In the genomic region with DNA sequence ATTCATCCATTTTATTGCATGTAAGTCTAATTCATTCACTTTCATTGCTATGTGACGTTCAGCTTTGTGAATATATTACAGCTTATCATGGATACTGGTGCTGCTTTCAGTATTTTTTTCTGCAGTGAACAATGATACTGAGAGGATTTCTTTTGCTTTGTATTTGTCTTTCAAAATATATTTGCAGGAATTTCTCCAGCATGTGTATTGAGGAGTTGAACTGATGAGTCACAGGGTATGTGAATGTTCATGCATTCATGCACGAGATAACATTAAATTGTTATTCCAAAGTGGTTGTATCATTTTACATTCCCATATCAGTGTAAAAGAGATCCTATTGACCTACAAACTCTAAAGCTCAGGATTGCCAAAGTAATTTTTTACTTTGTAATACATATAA, we compare ENCODE assay signal across 2 cellular contexts.
TF ChIP-seq lines count a peak whose summit lies in the region.

No MANE protein-coding gene starts in this region.

TF ChIP-seq in GM23338, 12 proteins besides CTCF, POLR2A, EP300 and RAD21 (continues in another document):
- TF ChIP-seq, protein P1, sequence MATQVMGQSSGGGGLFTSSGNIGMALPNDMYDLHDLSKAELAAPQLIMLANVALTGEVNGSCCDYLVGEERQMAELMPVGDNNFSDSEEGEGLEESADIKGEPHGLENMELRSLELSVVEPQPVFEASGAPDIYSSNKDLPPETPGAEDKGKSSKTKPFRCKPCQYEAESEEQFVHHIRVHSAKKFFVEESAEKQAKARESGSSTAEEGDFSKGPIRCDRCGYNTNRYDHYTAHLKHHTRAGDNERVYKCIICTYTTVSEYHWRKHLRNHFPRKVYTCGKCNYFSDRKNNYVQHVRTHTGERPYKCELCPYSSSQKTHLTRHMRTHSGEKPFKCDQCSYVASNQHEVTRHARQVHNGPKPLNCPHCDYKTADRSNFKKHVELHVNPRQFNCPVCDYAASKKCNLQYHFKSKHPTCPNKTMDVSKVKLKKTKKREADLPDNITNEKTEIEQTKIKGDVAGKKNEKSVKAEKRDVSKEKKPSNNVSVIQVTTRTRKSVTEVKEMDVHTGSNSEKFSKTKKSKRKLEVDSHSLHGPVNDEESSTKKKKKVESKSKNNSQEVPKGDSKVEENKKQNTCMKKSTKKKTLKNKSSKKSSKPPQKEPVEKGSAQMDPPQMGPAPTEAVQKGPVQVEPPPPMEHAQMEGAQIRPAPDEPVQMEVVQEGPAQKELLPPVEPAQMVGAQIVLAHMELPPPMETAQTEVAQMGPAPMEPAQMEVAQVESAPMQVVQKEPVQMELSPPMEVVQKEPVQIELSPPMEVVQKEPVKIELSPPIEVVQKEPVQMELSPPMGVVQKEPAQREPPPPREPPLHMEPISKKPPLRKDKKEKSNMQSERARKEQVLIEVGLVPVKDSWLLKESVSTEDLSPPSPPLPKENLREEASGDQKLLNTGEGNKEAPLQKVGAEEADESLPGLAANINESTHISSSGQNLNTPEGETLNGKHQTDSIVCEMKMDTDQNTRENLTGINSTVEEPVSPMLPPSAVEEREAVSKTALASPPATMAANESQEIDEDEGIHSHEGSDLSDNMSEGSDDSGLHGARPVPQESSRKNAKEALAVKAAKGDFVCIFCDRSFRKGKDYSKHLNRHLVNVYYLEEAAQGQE (IDR thresholded peaks at IDR 0.05; ENCODE audit: unreplicated experiment): no peak
- TF ChIP-seq ZNF114 (CRISPR knock-in tag; IDR thresholded peaks at IDR 0.05) (no peak), CREB1 (CRISPR knock-in tag; IDR thresholded peaks at IDR 0.05; ENCODE audit: low read depth) (no peak), NANOG (IDR thresholded peaks at IDR 0.05; ENCODE audit: borderline replicate concordance) (no peak), JUNB (IDR thresholded peaks at IDR 0.05; ENCODE audit: unreplicated experiment) (no peak), EZH2 (IDR thresholded peaks at IDR 0.05; ENCODE audit: low read depth, unreplicated experiment) (no peak), ZNF462 (CRISPR knock-in tag; IDR thresholded peaks at IDR 0.05) (no peak), EZH2phosphoT487 (IDR thresholded peaks at IDR 0.05; ENCODE audit: unreplicated experiment) (no peak), STAT1 (IDR thresholded peaks at IDR 0.05; ENCODE audit: unreplicated experiment) (no peak)
- TF ChIP-seq, protein P2, sequence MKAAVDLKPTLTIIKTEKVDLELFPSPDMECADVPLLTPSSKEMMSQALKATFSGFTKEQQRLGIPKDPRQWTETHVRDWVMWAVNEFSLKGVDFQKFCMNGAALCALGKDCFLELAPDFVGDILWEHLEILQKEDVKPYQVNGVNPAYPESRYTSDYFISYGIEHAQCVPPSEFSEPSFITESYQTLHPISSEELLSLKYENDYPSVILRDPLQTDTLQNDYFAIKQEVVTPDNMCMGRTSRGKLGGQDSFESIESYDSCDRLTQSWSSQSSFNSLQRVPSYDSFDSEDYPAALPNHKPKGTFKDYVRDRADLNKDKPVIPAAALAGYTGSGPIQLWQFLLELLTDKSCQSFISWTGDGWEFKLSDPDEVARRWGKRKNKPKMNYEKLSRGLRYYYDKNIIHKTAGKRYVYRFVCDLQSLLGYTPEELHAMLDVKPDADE (IDR thresholded peaks at IDR 0.05): no peak

TF ChIP-seq in SK-N-SH, 30 proteins besides CTCF, POLR2A, EP300 and RAD21 (continued from another document):
- TF ChIP-seq IRF3 (IDR thresholded peaks at IDR 0.05; ENCODE audit: low read depth, low read length) (no peak), TEAD4 (IDR thresholded peaks at IDR 0.05; ENCODE audit: borderline replicate concordance, insufficient read depth) (0 out of 2 replicates have a peak, but pooled peaks have one; percentile 44)
